Comparison of ENCODE assay signal across 1 cellular context in the genomic region with DNA sequence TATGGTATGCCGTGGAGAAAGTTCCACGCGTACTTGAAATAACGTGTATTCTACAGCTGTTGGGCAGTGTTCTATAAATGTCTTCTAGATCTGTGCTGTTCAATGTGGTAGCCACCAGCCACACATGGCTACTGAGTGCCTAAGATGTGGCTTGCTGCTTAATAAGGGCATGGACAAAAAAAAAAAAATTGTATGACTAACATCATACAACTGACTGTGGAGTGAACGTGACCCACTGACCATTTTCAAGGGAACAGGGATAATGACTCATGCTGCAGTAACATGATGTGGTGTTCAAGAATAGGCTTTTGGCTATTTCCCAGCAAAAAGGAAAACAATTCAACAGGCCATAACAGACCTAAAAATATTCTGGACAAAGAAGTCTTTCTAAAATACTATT.
TF ChIP-seq lines count a peak whose summit lies in the region.

No MANE protein-coding gene starts in this region.

TF ChIP-seq in HepG2, 621 proteins besides CTCF, POLR2A, EP300 and RAD21:
- no peak for TF ChIP-seq NFE2L1 (CRISPR knock-in tag; IDR thresholded peaks at IDR 0.05; ENCODE audit: borderline replicate concordance)
- TF ChIP-seq ZNF224 (CRISPR knock-in tag; IDR thresholded peaks at IDR 0.05) = no peak
- TF ChIP-seq CEBPB (IDR thresholded peaks at IDR 0.05; ENCODE audit: borderline replicate concordance, low read depth, low read length) = no peak
- no peak for TF ChIP-seq NFIB (CRISPR knock-in tag; IDR thresholded peaks at IDR 0.05; ENCODE audit: borderline replicate concordance)
- no peak for TF ChIP-seq ZNF430 (CRISPR knock-in tag; IDR thresholded peaks at IDR 0.05)
- no peak for TF ChIP-seq ISX (CRISPR knock-in tag; conservative IDR thresholded peaks at IDR 0.05)
- TF ChIP-seq, protein P1, sequence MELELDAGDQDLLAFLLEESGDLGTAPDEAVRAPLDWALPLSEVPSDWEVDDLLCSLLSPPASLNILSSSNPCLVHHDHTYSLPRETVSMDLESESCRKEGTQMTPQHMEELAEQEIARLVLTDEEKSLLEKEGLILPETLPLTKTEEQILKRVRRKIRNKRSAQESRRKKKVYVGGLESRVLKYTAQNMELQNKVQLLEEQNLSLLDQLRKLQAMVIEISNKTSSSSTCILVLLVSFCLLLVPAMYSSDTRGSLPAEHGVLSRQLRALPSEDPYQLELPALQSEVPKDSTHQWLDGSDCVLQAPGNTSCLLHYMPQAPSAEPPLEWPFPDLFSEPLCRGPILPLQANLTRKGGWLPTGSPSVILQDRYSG (CRISPR knock-in tag; IDR thresholded peaks at IDR 0.05) = no peak
- TF ChIP-seq SP1 (IDR thresholded peaks at IDR 0.05) = no peak
- TF ChIP-seq SP1 (CRISPR knock-in tag; IDR thresholded peaks at IDR 0.05) = no peak
- TF ChIP-seq ZSCAN12 (CRISPR knock-in tag; IDR thresholded peaks at IDR 0.05) = no peak
- TF ChIP-seq CBX2 (IDR thresholded peaks at IDR 0.05; ENCODE audit: low read depth, low read length) = no peak
- no peak for TF ChIP-seq CBX2 (CRISPR knock-in tag; IDR thresholded peaks at IDR 0.05; ENCODE audit: low read depth)
- TF ChIP-seq, protein P2, sequence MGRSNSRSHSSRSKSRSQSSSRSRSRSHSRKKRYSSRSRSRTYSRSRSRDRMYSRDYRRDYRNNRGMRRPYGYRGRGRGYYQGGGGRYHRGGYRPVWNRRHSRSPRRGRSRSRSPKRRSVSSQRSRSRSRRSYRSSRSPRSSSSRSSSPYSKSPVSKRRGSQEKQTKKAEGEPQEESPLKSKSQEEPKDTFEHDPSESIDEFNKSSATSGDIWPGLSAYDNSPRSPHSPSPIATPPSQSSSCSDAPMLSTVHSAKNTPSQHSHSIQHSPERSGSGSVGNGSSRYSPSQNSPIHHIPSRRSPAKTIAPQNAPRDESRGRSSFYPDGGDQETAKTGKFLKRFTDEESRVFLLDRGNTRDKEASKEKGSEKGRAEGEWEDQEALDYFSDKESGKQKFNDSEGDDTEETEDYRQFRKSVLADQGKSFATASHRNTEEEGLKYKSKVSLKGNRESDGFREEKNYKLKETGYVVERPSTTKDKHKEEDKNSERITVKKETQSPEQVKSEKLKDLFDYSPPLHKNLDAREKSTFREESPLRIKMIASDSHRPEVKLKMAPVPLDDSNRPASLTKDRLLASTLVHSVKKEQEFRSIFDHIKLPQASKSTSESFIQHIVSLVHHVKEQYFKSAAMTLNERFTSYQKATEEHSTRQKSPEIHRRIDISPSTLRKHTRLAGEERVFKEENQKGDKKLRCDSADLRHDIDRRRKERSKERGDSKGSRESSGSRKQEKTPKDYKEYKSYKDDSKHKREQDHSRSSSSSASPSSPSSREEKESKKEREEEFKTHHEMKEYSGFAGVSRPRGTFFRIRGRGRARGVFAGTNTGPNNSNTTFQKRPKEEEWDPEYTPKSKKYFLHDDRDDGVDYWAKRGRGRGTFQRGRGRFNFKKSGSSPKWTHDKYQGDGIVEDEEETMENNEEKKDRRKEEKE (IDR thresholded peaks at IDR 0.05) = no peak
- TF ChIP-seq, protein P3, sequence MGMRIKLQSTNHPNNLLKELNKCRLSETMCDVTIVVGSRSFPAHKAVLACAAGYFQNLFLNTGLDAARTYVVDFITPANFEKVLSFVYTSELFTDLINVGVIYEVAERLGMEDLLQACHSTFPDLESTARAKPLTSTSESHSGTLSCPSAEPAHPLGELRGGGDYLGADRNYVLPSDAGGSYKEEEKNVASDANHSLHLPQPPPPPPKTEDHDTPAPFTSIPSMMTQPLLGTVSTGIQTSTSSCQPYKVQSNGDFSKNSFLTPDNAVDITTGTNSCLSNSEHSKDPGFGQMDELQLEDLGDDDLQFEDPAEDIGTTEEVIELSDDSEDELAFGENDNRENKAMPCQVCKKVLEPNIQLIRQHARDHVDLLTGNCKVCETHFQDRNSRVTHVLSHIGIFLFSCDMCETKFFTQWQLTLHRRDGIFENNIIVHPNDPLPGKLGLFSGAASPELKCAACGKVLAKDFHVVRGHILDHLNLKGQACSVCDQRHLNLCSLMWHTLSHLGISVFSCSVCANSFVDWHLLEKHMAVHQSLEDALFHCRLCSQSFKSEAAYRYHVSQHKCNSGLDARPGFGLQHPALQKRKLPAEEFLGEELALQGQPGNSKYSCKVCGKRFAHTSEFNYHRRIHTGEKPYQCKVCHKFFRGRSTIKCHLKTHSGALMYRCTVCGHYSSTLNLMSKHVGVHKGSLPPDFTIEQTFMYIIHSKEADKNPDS (CRISPR knock-in tag; IDR thresholded peaks at IDR 0.05) = no peak
- no peak for TF ChIP-seq FLYWCH1 (CRISPR knock-in tag; IDR thresholded peaks at IDR 0.05)
- TF ChIP-seq PITX1 (CRISPR knock-in tag; IDR thresholded peaks at IDR 0.05) = no peak
- TF ChIP-seq SSRP1 (CRISPR knock-in tag; IDR thresholded peaks at IDR 0.05) = no peak
- TF ChIP-seq, protein P4, sequence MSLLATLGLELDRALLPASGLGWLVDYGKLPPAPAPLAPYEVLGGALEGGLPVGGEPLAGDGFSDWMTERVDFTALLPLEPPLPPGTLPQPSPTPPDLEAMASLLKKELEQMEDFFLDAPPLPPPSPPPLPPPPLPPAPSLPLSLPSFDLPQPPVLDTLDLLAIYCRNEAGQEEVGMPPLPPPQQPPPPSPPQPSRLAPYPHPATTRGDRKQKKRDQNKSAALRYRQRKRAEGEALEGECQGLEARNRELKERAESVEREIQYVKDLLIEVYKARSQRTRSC (CRISPR knock-in tag; IDR thresholded peaks at IDR 0.05; ENCODE audit: low read depth) = no peak
